ENCODE assay signal across 8 cellular contexts in the genomic region with DNA sequence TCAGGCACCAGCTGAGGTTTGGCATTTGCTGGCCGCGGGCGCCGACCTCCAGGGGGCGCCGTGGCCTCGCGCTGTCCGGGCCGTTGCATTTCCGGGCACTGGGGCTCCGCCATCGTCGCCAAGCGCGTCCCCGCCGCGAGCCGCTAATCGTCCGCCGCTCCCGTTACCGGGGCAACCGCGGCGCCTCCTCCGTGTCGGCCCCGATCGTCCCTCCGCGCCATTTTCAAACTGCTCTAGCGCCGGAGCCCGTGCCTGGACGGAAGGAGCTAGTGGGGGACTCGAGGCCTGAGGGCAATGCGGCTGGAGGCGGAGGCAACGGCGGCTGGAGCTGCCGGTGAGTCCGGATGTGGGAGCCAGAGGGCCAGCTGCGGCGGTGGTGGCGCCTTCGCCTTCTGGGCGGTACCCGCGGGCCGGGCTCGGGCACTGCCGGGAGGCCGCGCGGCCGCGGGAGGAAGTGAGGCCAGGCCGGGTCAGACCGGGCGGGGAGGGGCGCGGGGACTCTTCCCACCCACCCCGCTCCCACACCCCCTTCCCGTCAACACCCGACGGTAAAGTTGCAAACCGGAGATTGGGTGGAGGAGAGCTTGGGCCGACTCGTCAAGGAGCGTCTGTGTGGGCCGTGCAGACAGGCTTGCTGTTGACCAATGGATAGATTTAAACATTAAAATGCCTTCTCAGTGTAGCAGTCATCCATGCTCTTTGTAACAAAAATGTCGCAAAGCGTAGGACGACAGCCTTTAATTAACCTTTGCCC. TPM values are rescaled to one million over a fixed set of nuclear protein-coding genes. Genes with fewer than 3 reads are reported as not detected.
DNase-seq lines count a peak whose midpoint lies in the region; ATAC-seq, FAIRE-seq and TF ChIP-seq lines count a peak whose summit lies in the region.

A gene with protein sequence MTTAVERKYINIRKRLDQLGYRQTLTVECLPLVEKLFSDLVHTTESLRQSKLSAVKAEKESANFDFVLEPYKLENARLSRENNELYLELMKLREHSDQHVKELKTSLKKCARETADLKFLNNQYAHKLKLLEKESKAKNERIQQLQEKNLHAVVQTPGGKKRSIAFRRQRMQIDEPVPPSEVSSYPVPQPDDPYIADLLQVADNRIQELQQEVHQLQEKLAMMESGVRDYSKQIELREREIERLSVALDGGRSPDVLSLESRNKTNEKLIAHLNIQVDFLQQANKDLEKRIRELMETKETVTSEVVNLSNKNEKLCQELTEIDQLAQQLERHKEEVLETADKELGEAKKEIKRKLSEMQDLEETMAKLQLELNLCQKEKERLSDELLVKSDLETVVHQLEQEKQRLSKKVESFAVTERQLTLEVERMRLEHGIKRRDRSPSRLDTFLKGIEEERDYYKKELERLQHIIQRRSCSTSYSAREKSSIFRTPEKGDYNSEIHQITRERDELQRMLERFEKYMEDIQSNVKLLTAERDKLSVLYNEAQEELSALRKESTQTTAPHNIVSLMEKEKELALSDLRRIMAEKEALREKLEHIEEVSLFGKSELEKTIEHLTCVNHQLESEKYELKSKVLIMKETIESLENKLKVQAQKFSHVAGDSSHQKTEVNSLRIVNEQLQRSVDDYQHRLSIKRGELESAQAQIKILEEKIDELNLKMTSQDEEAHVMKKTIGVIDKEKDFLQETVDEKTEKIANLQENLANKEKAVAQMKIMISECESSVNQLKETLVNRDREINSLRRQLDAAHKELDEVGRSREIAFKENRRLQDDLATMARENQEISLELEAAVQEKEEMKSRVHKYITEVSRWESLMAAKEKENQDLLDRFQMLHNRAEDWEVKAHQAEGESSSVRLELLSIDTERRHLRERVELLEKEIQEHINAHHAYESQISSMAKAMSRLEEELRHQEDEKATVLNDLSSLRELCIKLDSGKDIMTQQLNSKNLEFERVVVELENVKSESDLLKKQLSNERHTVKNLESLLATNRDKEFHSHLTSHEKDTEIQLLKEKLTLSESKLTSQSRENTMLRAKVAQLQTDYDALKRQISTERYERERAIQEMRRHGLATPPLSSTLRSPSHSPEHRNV (plus strand): TSS at position 220 of the 754 bp plus-strand sequence. CDS start 3,186 bp downstream, outside the sequence.

- H3K27me3 Mint-ChIP-seq in Calu3 (ENCODE audit: unreplicated experiment) (no peaks in the 10 kb centered on the region), memory B cell (no peaks in the 10 kb centered on the region)

- no peaks in the 10 kb centered on the region for H3K9me3 ChIP-seq in effector memory CD4-positive, alpha-beta T cell (ENCODE audit: control insufficient read depth, low read length)

- TF ChIP-seq CTCF in Calu3 (IDR thresholded peaks at IDR 0.05; ENCODE audit: unreplicated experiment) = peak; percentile 82

- ATAC-seq in GM21381 (IDR thresholded peaks at IDR 0.05; ENCODE audit: unreplicated experiment) (peak; percentile 71), memory B cell (ENCODE audit: low read depth) (peak; percentile 75)

- no peak for FAIRE-seq in HTR-8/SVneo (lab: Jason Lieb, UNC)

- H3K4me1 ChIP-seq in effector memory CD4-positive, alpha-beta T cell (ENCODE audit: control insufficient read depth, insufficient read depth, low read length, poor library complexity, severe bottlenecking) = peaks cover 12% of the 10 kb centered on the region

- H3K9me3 Mint-ChIP-seq in Calu3 (ENCODE audit: low read depth, unreplicated experiment) (no peaks in the 10 kb centered on the region), memory B cell (no peaks in the 10 kb centered on the region)

- H3K36me3 ChIP-seq in effector memory CD4-positive, alpha-beta T cell (ENCODE audit: control insufficient read depth, insufficient read depth, low read length) = peaks cover 8% of the 10 kb centered on the region

- intact Hi-C loops in Calu3 (cut with micrococcal nuclease; ENCODE audit: unreplicated experiment) = loop anchor here (1.0 to 10.0 kb wide), 2 partner anchors 96 to 352 kb away; a partner anchor contains a TSS

- H3K27me3 ChIP-seq in effector memory CD4-positive, alpha-beta T cell (replicated peaks; ENCODE audit: control insufficient read depth, insufficient read depth, low read length, poor library complexity, severe bottlenecking) = no peaks in the 10 kb centered on the region

- H3K27ac Mint-ChIP-seq in Calu3 (ENCODE audit: unreplicated experiment) (peak within 1 kb of the TSS; percentile 86), memory B cell (peak within 1 kb of the TSS; percentile 100)

- peak within 1 kb of the TSS; percentile 94 for H3K4me3 ChIP-seq in effector memory CD4-positive, alpha-beta T cell (ENCODE audit: insufficient read depth, low read depth, low read length, poor library complexity, severe bottlenecking)

- H3K4me1 Mint-ChIP-seq in Calu3 (ENCODE audit: low read depth, unreplicated experiment) (peaks cover 16% of the 10 kb centered on the region), memory B cell (peaks cover 36% of the 10 kb centered on the region)

- H3K36me3 Mint-ChIP-seq in Calu3 (ENCODE audit: insufficient read depth, unreplicated experiment) = peaks cover 27% of the 10 kb centered on the region
- H3K36me3 Mint-ChIP-seq in memory B cell = peaks cover 13% of the 10 kb centered on the region

- POLR2A ChIA-PET in activated CD8-positive, alpha-beta memory T cell treated with anti-CD3 and anti-CD28 coated beads for 36 hours (lab: Charles Lee) = interaction anchor here (0.6 to 1.2 kb wide), 5 partner anchors 25 to 489 kb away, joined by 3 to 14 read pairs (median 3); a partner anchor contains a TSS

- H3K4me3 Mint-ChIP-seq in Calu3 (ENCODE audit: low read depth, unreplicated experiment) = peak within 1 kb of the TSS; percentile 77
- peak within 1 kb of the TSS; percentile 86 for H3K4me3 Mint-ChIP-seq in memory B cell

- H3K27ac ChIP-seq in effector memory CD4-positive, alpha-beta T cell (ENCODE audit: insufficient read depth, low read length, poor library complexity, severe bottlenecking) = peak within 1 kb of the TSS; percentile 76

- DNase-seq in Calu3 = peak; percentile 92
- peak; percentile 69 for DNase-seq in HTR-8/SVneo (ENCODE audit: insufficient read length, low spot score)
- peak; percentile 87 to 92 for DNase-seq in NOMO-1 (lab: John Stamatoyannopoulos, UW; ENCODE audit: unreplicated experiment in 2 of 2)
- DNase-seq in effector memory CD4-positive, alpha-beta T cell = peak; percentile 84 to 88 (median 85)
- peak; percentile 92 to 95 for DNase-seq in memory B cell (ENCODE audit: low spot score in 2 of 2)
- DNase-seq in stimulated activated CD8-positive, alpha-beta memory T cell treated with anti-CD3 and anti-CD28 coated beads, Interleukin-12 subunit alpha, Interleukin-12 subunit beta, amount 100 ng/mL, for 1 hour (ENCODE audit: low read depth) = peak; percentile 81

- CTCF ChIA-PET in Calu3 (lab: Charles Lee) = interaction anchor here (0.6 to 1.2 kb wide), 10 partner anchors 30 to 1006 kb away, joined by 3 to 5 read pairs (median 4); a partner anchor contains a TSS
- CTCF ChIA-PET in activated CD8-positive, alpha-beta memory T cell treated with anti-CD3 and anti-CD28 coated beads for 36 hours (lab: Charles Lee) = interaction anchor here (0.5 to 1.6 kb wide), 20 partner anchors 9 to 602 kb away, joined by 3 to 5 read pairs (median 3); a partner anchor contains a TSS

- BruUV-seq in Calu3 (replicated peaks; lab: Mats Ljungman, UMichigan) = no TSS peak

RNA-seq across cellular contexts. Expression of the gene that starts here (rescaled TPM):
- 8.0 and 9.4 TPM in 2 replicates for total RNA-seq in Calu3 (2022)
- total RNA-seq in activated CD8-positive, alpha-beta memory T cell treated with anti-CD3 and anti-CD28 coated beads for 36 hours = 10 to 100 TPM; 13.0 to 13.4 TPM

Comparison
In these comparisons a context has a peak if more than half of its experiments do, and no peak if none do; other contexts are left out.
1. Peak in every context shown above with its lines: DNase-seq, ATAC-seq, H3K4me3 ChIP-seq and H3K27ac ChIP-seq.